ENCODE assay signal across 8 cellular contexts in genomic region chrX:135086197-135086854, GRCh38. TPM values are rescaled to one million over a fixed set of nuclear protein-coding genes. Genes with fewer than 3 reads are reported as not detected.
DNase-seq lines count a peak whose midpoint lies in the region; ATAC-seq and TF ChIP-seq lines count a peak whose summit lies in the region.

No MANE protein-coding gene starts in this region.

- no peaks in the 10 kb centered on the region for H3K4me1 ChIP-seq in ovary (ENCODE audit: insufficient read depth)

- WGBS in ovary, 3 donors, result 5 to 10% (median 9%) methylated on average over 4 of the region's 4 CpGs

- H3K4me3 Mint-ChIP-seq in activated T-cell treated with anti-CD3 and anti-CD28 coated beads, Interleukin-2, amount 50 U/mL, for 4 hours, result no peak overlapping the region

- no peak overlapping the region for H3K27ac ChIP-seq in ovary

- H3K9me3 Mint-ChIP-seq in activated T-cell treated with anti-CD3 and anti-CD28 coated beads, Interleukin-2, amount 50 U/mL, for 4 hours, result no peaks in the 10 kb centered on the region

- H3K4me3 ChIP-seq in fibroblast of villous mesenchyme (ENCODE audit: low read depth, low read length), result no peak overlapping the region
- H3K4me3 ChIP-seq in ovary, result no peak overlapping the region

- peaks cover 1% of the 10 kb centered on the region for H3K4me1 Mint-ChIP-seq in activated T-cell treated with anti-CD3 and anti-CD28 coated beads, Interleukin-2, amount 50 U/mL, for 4 hours (ENCODE audit: low read depth)

- H3K36me3 Mint-ChIP-seq in activated T-cell treated with anti-CD3 and anti-CD28 coated beads, Interleukin-2, amount 50 U/mL, for 4 hours (ENCODE audit: insufficient read depth), result no peaks in the 10 kb centered on the region

- DNase-seq in DMS 273 treated with DMSO at 0.1 percent for 48 hours (lab: John Stamatoyannopoulos, UW), result peak; percentile 73
- DNase-seq in NCI-H510A (lab: John Stamatoyannopoulos, UW), result peak; percentile 27
- DNase-seq in activated T-cell treated with anti-CD3 and anti-CD28 coated beads, Interleukin-2, amount 50 U/mL, for 4 hours, result no peak
- DNase-seq in fibroblast of villous mesenchyme (ENCODE audit: low read depth), result peak; percentile 64
- DNase-seq in ovary, result peak in 1 of 5 donors; percentile 37
- DNase-seq in NCI-H187 treated with DMSO at 0.1 percent for 48 hours (lab: John Stamatoyannopoulos, UW), result no peak

- TF ChIP-seq POLR2A in ovary (IDR thresholded peaks at IDR 0.05), result no peak

- TF ChIP-seq EP300 in ovary (IDR thresholded peaks at IDR 0.05), result no peak

- H3K27me3 Mint-ChIP-seq in activated T-cell treated with anti-CD3 and anti-CD28 coated beads, Interleukin-2, amount 50 U/mL, for 4 hours (ENCODE audit: low read depth), result peaks cover 5% of the 10 kb centered on the region

- intact Hi-C loops in ovary (cut with DNase I), result loop anchor here in 1 of 4 donors (5.0 kb wide), 1 partner anchor 124 kb away; no protein-coding TSS in a partner anchor

- H3K9me3 ChIP-seq in ovary, result no peaks in the 10 kb centered on the region

- ATAC-seq in GM19324 (IDR thresholded peaks at IDR 0.05; ENCODE audit: low FRiP score, unreplicated experiment) (peak; percentile 78), HG03354 (IDR thresholded peaks at IDR 0.05; ENCODE audit: poor library complexity, severe bottlenecking, unreplicated experiment) (peak; percentile 96)
- peak; percentile 89 to 95 for ATAC-seq in activated T-cell treated with anti-CD3 and anti-CD28 coated beads, Interleukin-2, amount 50 U/mL, for 4 hours

- no peaks in the 10 kb centered on the region for H3K27me3 ChIP-seq in ovary

- H3K36me3 ChIP-seq in ovary, result no peaks in the 10 kb centered on the region

- TF ChIP-seq CTCF in fibroblast of villous mesenchyme (IDR thresholded peaks at IDR 0.05; ENCODE audit: insufficient read depth, low read depth, low read length), result peak; percentile 58
- peak in 2 of 3 donors; percentile 8 to 54 for TF ChIP-seq CTCF in ovary (IDR thresholded peaks at IDR 0.05)

RNA-seq across cellular contexts. Expression of gene SMIM10L2B, which starts 12.2 kb away (rescaled TPM):
- under 1 TPM in 2 of 3 donors, not detected in 1; 0.08 to 0.14 TPM for total RNA-seq in activated T-cell treated with anti-CD3 and anti-CD28 coated beads, Interleukin-2, amount 50 U/mL, for 4 hours
- total RNA-seq in fibroblast of villous mesenchyme (2.2 and 3.5 TPM in 2 replicates), ovary (1 to 10 TPM; 4.9 to 9.2 (median 6.1) TPM)
- 1 to 10 TPM; 2.0 to 3.8 TPM for polyA plus RNA-seq in ovary

RNA-seq across cellular contexts. Expression of gene ETDB, which starts 34.0 kb away (rescaled TPM):
- not detected for total RNA-seq in activated T-cell treated with anti-CD3 and anti-CD28 coated beads, Interleukin-2, amount 50 U/mL, for 4 hours
- not detected in 2 replicates for total RNA-seq in fibroblast of villous mesenchyme
- total RNA-seq in ovary, result not detected
- polyA plus RNA-seq in ovary, result not detected

RNA-seq across cellular contexts. Expression of gene RTL8A, which starts 34.4 kb away (rescaled TPM):
- 1 to 10 TPM; 3.9 to 6.0 (median 4.4) TPM for total RNA-seq in activated T-cell treated with anti-CD3 and anti-CD28 coated beads, Interleukin-2, amount 50 U/mL, for 4 hours
- total RNA-seq in fibroblast of villous mesenchyme (4.7 and 7.1 TPM in 2 replicates), ovary (10 to 100 TPM; 15.9 to 62.9 (median 38.6) TPM)
- polyA plus RNA-seq in ovary, result 10 to 100 TPM; 66.1 to 89.1 TPM

RNA-seq across cellular contexts. Expression of gene RTL8C, which starts 54.2 kb away (rescaled TPM):
- total RNA-seq in activated T-cell treated with anti-CD3 and anti-CD28 coated beads, Interleukin-2, amount 50 U/mL, for 4 hours, result 10 to 100 TPM; 17.3 to 17.7 (median 17.4) TPM
- total RNA-seq in fibroblast of villous mesenchyme (39.3 and 54.8 TPM in 2 replicates), ovary (100 to 1,000 TPM in 6 of 7 donors, 10 to 100 TPM in 1; 55.9 to 191 (median 131) TPM)
- polyA plus RNA-seq in ovary, result 100 to 1,000 TPM; 127 to 142 TPM

Comparison
In these comparisons a context has a peak if more than half of its experiments do, and no peak if none do; other contexts are left out.
1. DNase-seq: peak in DMS 273 treated with DMSO at 0.1 percent for 48 hours (single experiment), NCI-H510A (single experiment) and fibroblast of villous mesenchyme (single experiment); none in activated T-cell treated with anti-CD3 and anti-CD28 coated beads, Interleukin-2, amount 50 U/mL, for 4 hours (single experiment) and NCI-H187 treated with DMSO at 0.1 percent for 48 hours (single experiment).
2. Peak in every context shown above with its lines, with median percentiles within 50 percentile points of each other: ATAC-seq.